16 cellular contexts compared by ENCODE assay signal in genomic region chr1:30273456-30273855, GRCh38.
"Had no signal": no experiment of that assay in that cellular context is flagged by ENCODE, and none has a peak within 500 bp of the region (broad histone marks: within the 10 kb centered on the region; RNA-seq: fewer than 3 reads in every experiment).

No MANE protein-coding gene starts in this region.

- H3K27me3 ChIP-seq: colonic mucosa, right lobe of liver, testis, tibial nerve had no signal

- H3K79me2 ChIP-seq: hepatocyte had no signal

- H3K4me1 Mint-ChIP-seq: mesothelial cell of epicardium; stimulated activated naive B cell treated with anti-CD40 and anti-IgM and Interleukin-4, amounts not matched to agents 10 μg/mL and 1 μg/mL and 100 μg/mL, for 72 hours; stimulated activated naive CD8-positive, alpha-beta T cell treated with anti-CD3 and anti-CD28 coated beads, Interleukin-15, amount 100 ng/mL, for 72 hours had no signal

- H2AFZ ChIP-seq: hepatocyte had no signal

- H3K27ac Mint-ChIP-seq: mesothelial cell of epicardium; nephron; stimulated activated naive B cell treated with anti-CD40 and anti-IgM and Interleukin-4, amounts not matched to agents 10 μg/mL and 1 μg/mL and 100 μg/mL, for 72 hours; stimulated activated naive CD8-positive, alpha-beta T cell treated with anti-CD3 and anti-CD28 coated beads, Interleukin-15, amount 100 ng/mL, for 72 hours had no signal

- H3K9me3 ChIP-seq: colonic mucosa, psoas muscle, right lobe of liver, testis had no signal

- H3K4me3 ChIP-seq: colonic mucosa, hepatocyte, psoas muscle, right lobe of liver, testis, tibial nerve had no signal

- H3K4me3 Mint-ChIP-seq: mesothelial cell of epicardium; nephron; stimulated activated naive B cell treated with anti-CD40 and anti-IgM and Interleukin-4, amounts not matched to agents 10 μg/mL and 1 μg/mL and 100 μg/mL, for 72 hours; stimulated activated naive CD8-positive, alpha-beta T cell treated with anti-CD3 and anti-CD28 coated beads, Interleukin-15, amount 100 ng/mL, for 72 hours had no signal

- H3K36me3 Mint-ChIP-seq: mesothelial cell of epicardium; stimulated activated naive B cell treated with anti-CD40 and anti-IgM and Interleukin-4, amounts not matched to agents 10 μg/mL and 1 μg/mL and 100 μg/mL, for 72 hours had no signal

- H3K4me1 ChIP-seq: colonic mucosa, psoas muscle, right lobe of liver, testis, tibial nerve had no signal

- H3K9me3 Mint-ChIP-seq: mesothelial cell of epicardium; nephron; stimulated activated naive B cell treated with anti-CD40 and anti-IgM and Interleukin-4, amounts not matched to agents 10 μg/mL and 1 μg/mL and 100 μg/mL, for 72 hours; stimulated activated naive CD8-positive, alpha-beta T cell treated with anti-CD3 and anti-CD28 coated beads, Interleukin-15, amount 100 ng/mL, for 72 hours had no signal

- DNase-seq: effector CD4-positive, alpha-beta T cell; foreskin melanocyte; kidney glomerular epithelial cell; retina; right lobe of liver; stimulated activated CD4-positive, alpha-beta T cell treated with anti-CD3 and anti-CD28 coated beads, Interleukin-2, amount 100 ng/mL, for 24 hours; stimulated activated CD4-positive, alpha-beta T cell treated with anti-CD3 and anti-CD28 coated beads, Interleukin-4, amount 100 ng/mL, for 4 hours; stimulated activated naive B cell treated with anti-CD40 and anti-IgM and Interleukin-4, amounts not matched to agents 10 μg/mL and 1 μg/mL and 100 μg/mL, for 72 hours; testis had no signal

- H3K27ac ChIP-seq: colonic mucosa, hepatocyte, psoas muscle, right lobe of liver, testis, tibial nerve had no signal

- H3K36me3 ChIP-seq: colonic mucosa, right lobe of liver, tibial nerve had no signal

- H3K4me2 ChIP-seq: hepatocyte had no signal
